In genomic region chr11:11798586-11799438, GRCh38 we compare ENCODE assay signal across 8 cellular contexts. TPM values are rescaled to one million over a fixed set of nuclear protein-coding genes. Genes with fewer than 3 reads are reported as not detected.
DNase-seq lines count a peak whose midpoint lies in the region; ATAC-seq and TF ChIP-seq lines count a peak whose summit lies in the region.

No MANE protein-coding gene starts in this region.

- no peak overlapping the region for H4K5ac ChIP-seq in mesendoderm (ENCODE audit: low read length)

- H3K9ac ChIP-seq in GM23248 (0 out of 2 replicates have a peak overlapping the region, but pooled peaks have one; percentile 12), mesendoderm (ENCODE audit: low read length) (no peak overlapping the region)

- POLR2A ChIA-PET in Caco-2 (lab: Charles Lee) = no interaction called here

- no peaks in the 10 kb centered on the region for H3K36me3 Mint-ChIP-seq in Caco-2 (ENCODE audit: insufficient read depth, unreplicated experiment)

- no peaks in the 10 kb centered on the region for H3K79me1 ChIP-seq in mesendoderm (ENCODE audit: low read length)

- intact Hi-C loops in Caco-2 (cut with micrococcal nuclease; ENCODE audit: unreplicated experiment) (loop anchor here (1.0 to 10.0 kb wide), 6 partner anchors 42 to 486 kb away; partner anchors contain the start of gene USP47), dorsolateral prefrontal cortex (cut with DNase I) (loop anchor here (2.0 to 10.0 kb wide), 5 partner anchors 44 to 246 kb away; no protein-coding TSS in a partner anchor)

- in situ Hi-C loops in GM23248 (cut with MboI) = loop anchor here (10.0 to 25.0 kb wide), 2 partner anchors 246 to 1012 kb away; no protein-coding TSS in a partner anchor

- peak; percentile 96 for TF ChIP-seq CTCF in Caco-2 (IDR thresholded peaks at IDR 0.05; ENCODE audit: insufficient read depth in 1 of 2, low read depth in 1 of 2, low read length in 1 of 2, severe bottlenecking in 1 of 2, unreplicated experiment in 1 of 2)
- TF ChIP-seq CTCF in dorsolateral prefrontal cortex (IDR thresholded peaks at IDR 0.05 in 54 of 56, conservative IDR thresholded peaks at IDR 0.05 in 2 of 56; ENCODE audit: low read depth in 1 of 56, partially characterized antibody in 56 of 56) = peak in 55 of 56 donors; percentile 55 to 99 (median 95)

- H2AFZ ChIP-seq in GM23248 = peak overlapping the region; percentile 64

- H3K79me2 ChIP-seq in GM23248 (ENCODE audit: insufficient read depth) (no peaks in the 10 kb centered on the region), mesendoderm (ENCODE audit: control insufficient read depth, insufficient read depth, low read length) (no peaks in the 10 kb centered on the region)

- no TSS peak for BruUV-seq in Caco-2 (replicated peaks; lab: Mats Ljungman, UMichigan)

- H3K4me2 ChIP-seq in GM23248 (ENCODE audit: unreplicated experiment) (peak overlapping the region; percentile 50), mesendoderm (ENCODE audit: low read length) (no peak overlapping the region)

- H3K27ac Mint-ChIP-seq in Caco-2 (ENCODE audit: unreplicated experiment) = no peak overlapping the region

- DNase-seq in Caco-2 = peak; percentile 83 to 89
- DNase-seq in GM23248 = peak; percentile 81
- peak; percentile 75 for DNase-seq in NCI-H2196 (lab: John Stamatoyannopoulos, UW; ENCODE audit: unreplicated experiment)
- peak; percentile 71 to 75 for DNase-seq in activated CD4-positive, alpha-beta T cell treated with anti-CD3 and anti-CD28 coated beads, Interleukin-2, amount 50 U/mL, for 48 hours
- DNase-seq in dorsolateral prefrontal cortex = peak; percentile 78 to 95 (median 87)
- DNase-seq in mesendoderm = peak; percentile 88
- DNase-seq in stimulated activated CD8-positive, alpha-beta memory T cell treated with anti-CD3 and anti-CD28 coated beads, Interleukin-4, amount 100 ng/mL, for 24 hours (ENCODE audit: low read depth) = peak; percentile 71

- H3K4me3 ChIP-seq in Caco-2 (ENCODE audit: low read depth, low read length) = no peak overlapping the region
- no peak overlapping the region for H3K4me3 ChIP-seq in GM23248
- peak overlapping the region in 7 of 59 donors; percentile 1 to 29 (median 16) for H3K4me3 ChIP-seq in dorsolateral prefrontal cortex
- H3K4me3 ChIP-seq in mesendoderm (ENCODE audit: low read length) = no peak overlapping the region

- no peak overlapping the region for H2AK5ac ChIP-seq in mesendoderm (ENCODE audit: low read length)

- no peaks in the 10 kb centered on the region for H4K20me1 ChIP-seq in GM23248 (ENCODE audit: insufficient read depth)

- no peaks in the 10 kb centered on the region for H3K36me3 ChIP-seq in Caco-2 (ENCODE audit: control insufficient read depth, insufficient read depth, low read length)
- no peaks in the 10 kb centered on the region for H3K36me3 ChIP-seq in GM23248 (ENCODE audit: low read depth)
- no peaks in the 10 kb centered on the region for H3K36me3 ChIP-seq in mesendoderm (ENCODE audit: control insufficient read depth, insufficient read depth, low read length)

- no peak overlapping the region for H2BK5ac ChIP-seq in mesendoderm (ENCODE audit: low read length)

- H3K4ac ChIP-seq in mesendoderm (ENCODE audit: low read depth, low read length) = no peak overlapping the region

- no peak overlapping the region for H4K8ac ChIP-seq in mesendoderm (ENCODE audit: low read depth, low read length)

- peak overlapping the region; percentile 34 for H3K56ac ChIP-seq in mesendoderm (ENCODE audit: low read length)

- no peaks in the 10 kb centered on the region for H3K9me3 Mint-ChIP-seq in Caco-2 (ENCODE audit: unreplicated experiment)

- no peaks in the 10 kb centered on the region for H3K9me2 ChIP-seq in GM23248 (ENCODE audit: insufficient read depth)

- ATAC-seq in HG03520 (IDR thresholded peaks at IDR 0.05; ENCODE audit: unreplicated experiment) = no peak

- H2BK15ac ChIP-seq in mesendoderm (replicated peaks; ENCODE audit: low read depth) = no peak overlapping the region

- H3K4me1 Mint-ChIP-seq in Caco-2 (ENCODE audit: low read depth, unreplicated experiment) = no peaks in the 10 kb centered on the region

- 20 to 21% methylated on average over 5 of the region's 5 CpGs for WGBS in GM23248 (ENCODE audit: low coverage in 1 of 2, low lambda C conversion rate in 2 of 2, missing lambda C conversion rate in 2 of 2), 2 experiments
- WGBS in mesendoderm (ENCODE audit: extremely low coverage, insufficient coverage, low lambda C conversion rate) = no CpG with 5 or more reads among the region's 5 CpGs

- H3K27ac ChIP-seq in GM23248 = no peak overlapping the region
- H3K27ac ChIP-seq in dorsolateral prefrontal cortex = peak overlapping the region in 4 of 59 donors; percentile 1 to 49 (median 26)
- H3K27ac ChIP-seq in mesendoderm (ENCODE audit: low read depth, low read length) = no peak overlapping the region

- H3K4me3 Mint-ChIP-seq in Caco-2 (ENCODE audit: unreplicated experiment) = no peak overlapping the region

- H3K27me3 Mint-ChIP-seq in Caco-2 (ENCODE audit: insufficient read depth, unreplicated experiment) = peaks cover 6% of the 10 kb centered on the region

- H3K9me3 ChIP-seq in Caco-2 = no peaks in the 10 kb centered on the region
- no peaks in the 10 kb centered on the region for H3K9me3 ChIP-seq in GM23248 (ENCODE audit: low read depth)

- H3K4me1 ChIP-seq in Caco-2 (no peaks in the 10 kb centered on the region; the same call in 1 of the 2 replicates), GM23248 (ENCODE audit: insufficient read depth) (peaks cover 3% of the 10 kb centered on the region; the same call in 1 of the 2 replicates), mesendoderm (ENCODE audit: control insufficient read depth, low read depth, low read length) (no peaks in the 10 kb centered on the region)

- H3K23ac ChIP-seq in mesendoderm (ENCODE audit: low read length) = no peak overlapping the region

- H3K27me3 ChIP-seq in Caco-2 (replicated peaks; ENCODE audit: control insufficient read depth, insufficient read depth, low read length) (peaks cover 1% of the 10 kb centered on the region), GM23248 (replicated peaks; ENCODE audit: insufficient read depth) (no peaks in the 10 kb centered on the region), dorsolateral prefrontal cortex (no peaks in the 10 kb centered on the region), mesendoderm (ENCODE audit: insufficient read depth, low read length, poor library complexity) (no peaks in the 10 kb centered on the region)

- H3K18ac ChIP-seq in mesendoderm (ENCODE audit: low read length) = no peak overlapping the region

- no peaks in the 10 kb centered on the region for H3F3A ChIP-seq in GM23248 (ENCODE audit: insufficient read depth)

- CTCF ChIA-PET in Caco-2 (lab: Charles Lee) = interaction anchor here (0.6 to 1.2 kb wide), 7 partner anchors 45 to 245 kb away, joined by 3 to 7 read pairs (median 5); no protein-coding TSS in a partner anchor

- no peak overlapping the region for H2BK120ac ChIP-seq in mesendoderm (ENCODE audit: low read depth, low read length)

RNA-seq across cellular contexts. Expression of gene USP47, which starts 43.0 kb away (rescaled TPM):
- total RNA-seq in Caco-2 (2022) = 50.4 and 52.8 TPM in 2 replicates
- total RNA-seq in GM23248 (2014; rRNA removed; shearing (Covaris generic)) = 53.0 and 58.8 TPM in 2 replicates
- polyA plus RNA-seq in GM23248 (2016; fragmentation: Nextera tagmentation; extraction: Ambion mirVana) = 35.9 and 36.3 TPM in 2 replicates
- total RNA-seq in dorsolateral prefrontal cortex = 10 to 100 TPM; 49.7 to 92.3 (median 69.2) TPM
- 19.5 TPM for polyA plus RNA-seq in mesendoderm (2013, experiment 1 of 2)
- 20.7 TPM for polyA plus RNA-seq in mesendoderm (2013, experiment 2 of 2)
